ENCODE assay signal across 21 cellular contexts in genomic region chr9:126515001-126515872, GRCh38.
A peak's percentile ranks its signal among the peaks of the same experiment; 100 is the strongest.
DNase-seq lines count a peak whose midpoint lies in the region; ATAC-seq and TF ChIP-seq lines count a peak whose summit lies in the region.
"Had no signal": no experiment of that assay in that cellular context is flagged by ENCODE, and none has a peak within 500 bp of the region (broad histone marks: within the 10 kb centered on the region; RNA-seq: fewer than 3 reads in every experiment).

No MANE protein-coding gene starts in this region.

- H3K27ac Mint-ChIP-seq in naive B cell = peak overlapping the region in 1 of 6 donors; percentile 91
- H3K27ac Mint-ChIP-seq in stimulated activated effector memory CD8-positive, alpha-beta T cell treated with anti-CD3 and anti-CD28 coated beads, Interleukin-12 subunit alpha, Interleukin-12 subunit beta, amount 100 ng/mL, for 72 hours = peak overlapping the region; percentile 52
- H3K27ac Mint-ChIP-seq: activated CD4-positive, alpha-beta T cell treated with anti-CD3 and anti-CD28 coated beads for 36 hours had no signal

- no peak overlapping the region for H3K4me3 ChIP-seq in heart left ventricle
- H3K4me3 ChIP-seq: right lobe of liver, uterus had no signal

- no peaks in the 10 kb centered on the region for H3K36me3 ChIP-seq in heart left ventricle
- H3K36me3 ChIP-seq: right lobe of liver, uterus had no signal

- TF ChIP-seq POLR2A in heart left ventricle (IDR thresholded peaks at IDR 0.05) = no peak

- peaks cover 45 to 63% (median 51%) of the 10 kb centered on the region in 3 donors for H3K27me3 Mint-ChIP-seq in naive B cell

- no peaks in the 10 kb centered on the region for H3K36me3 Mint-ChIP-seq in naive B cell
- peaks cover 13% of the 10 kb centered on the region for H3K36me3 Mint-ChIP-seq in stimulated activated effector memory CD8-positive, alpha-beta T cell treated with anti-CD3 and anti-CD28 coated beads, Interleukin-12 subunit alpha, Interleukin-12 subunit beta, amount 100 ng/mL, for 72 hours

- H3K27ac ChIP-seq in heart left ventricle = no peak overlapping the region
- H3K27ac ChIP-seq: right lobe of liver, uterus had no signal

- 61 to 71% (median 63%) methylated on average over 24 to 27 of the region's 27 CpGs for WGBS in heart left ventricle, 4 donors

- DNase-seq in cardiac septum (ENCODE audit: low spot score) (peak; percentile 35), heart left ventricle (no peak), cerebellar cortex (ENCODE audit: low spot score) (peak; percentile 70), naive B cell (no peak), NCI-H2196 treated with DMSO at 0.1 percent for 48 hours (lab: John Stamatoyannopoulos, UW; ENCODE audit: unreplicated experiment) (no peak), glomerular visceral epithelial cell (ENCODE audit: extremely low spot score) (no peak)
- peak in 1 of 2 donors; percentile 54 for DNase-seq in stimulated activated effector memory CD8-positive, alpha-beta T cell treated with anti-CD3 and anti-CD28 coated beads, Interleukin-12 subunit alpha, Interleukin-12 subunit beta, amount 100 ng/mL, for 72 hours (ENCODE audit: low spot score in 2 of 2)
- DNase-seq: activated CD4-positive, alpha-beta T cell treated with anti-CD3 and anti-CD28 coated beads for 36 hours; activated effector memory CD4-positive, alpha-beta T cell treated with anti-CD3 and anti-CD28 coated beads, Interleukin-2, amount 50 U/mL, for 16 hours; effector CD8-positive, alpha-beta T cell; EL; head of caudate nucleus; NCI-H1092; NCI-H526 treated with DMSO at 0.1 percent for 48 hours; OCI-M1; right lobe of liver; SIG-M5; stimulated activated CD4-positive, alpha-beta T cell treated with anti-CD3 and anti-CD28 coated beads, Interleukin-1b, Interleukin-23, amount 100 ng/mL, for 48 hours; uterus had no signal

- no peaks in the 10 kb centered on the region for H3K9me3 Mint-ChIP-seq in naive B cell
- H3K9me3 Mint-ChIP-seq in stimulated activated effector memory CD8-positive, alpha-beta T cell treated with anti-CD3 and anti-CD28 coated beads, Interleukin-12 subunit alpha, Interleukin-12 subunit beta, amount 100 ng/mL, for 72 hours = no peaks in the 10 kb centered on the region
- H3K9me3 Mint-ChIP-seq: central memory CD8-positive, alpha-beta T cell had no signal

- ATAC-seq in heart left ventricle = no peak
- no peak for ATAC-seq in naive B cell (ENCODE audit: low read depth in 2 of 2)
- ATAC-seq in stimulated activated effector memory CD8-positive, alpha-beta T cell treated with anti-CD3 and anti-CD28 coated beads, Interleukin-12 subunit alpha, Interleukin-12 subunit beta, amount 100 ng/mL, for 72 hours = no peak
- no peak for ATAC-seq in GM18502 (IDR thresholded peaks at IDR 0.05; ENCODE audit: poor library complexity, unreplicated experiment)

- peak overlapping the region in 7 of 8 donors; percentile 22 to 78 (median 60) for H3K4me3 Mint-ChIP-seq in naive B cell
- H3K4me3 Mint-ChIP-seq in stimulated activated effector memory CD8-positive, alpha-beta T cell treated with anti-CD3 and anti-CD28 coated beads, Interleukin-12 subunit alpha, Interleukin-12 subunit beta, amount 100 ng/mL, for 72 hours = peak overlapping the region; percentile 14
- H3K4me3 Mint-ChIP-seq: activated CD4-positive, alpha-beta T cell treated with anti-CD3 and anti-CD28 coated beads for 36 hours had no signal

- intact Hi-C loops in cardiac septum (cut with DNase I) (loop anchor here (5.0 kb wide), 1 partner anchor 42 kb away; no protein-coding TSS in a partner anchor), heart left ventricle (cut with DNase I) (loop anchor here in 3 of 10 donors (2.0 to 5.0 kb wide), 2 partner anchors 37 to 44 kb away; no protein-coding TSS in a partner anchor)

- TF ChIP-seq CTCF in heart left ventricle (IDR thresholded peaks at IDR 0.05) = no peak

- peaks cover 22 to 81% (median 36%) of the 10 kb centered on the region in 9 donors for H3K27me3 ChIP-seq in heart left ventricle

- no peaks in the 10 kb centered on the region for H3K9me3 ChIP-seq in heart left ventricle
- H3K9me3 ChIP-seq: right lobe of liver, uterus had no signal

- H3K4me1 Mint-ChIP-seq in naive B cell = peaks cover 14 to 20% (median 18%) of the 10 kb centered on the region in 3 donors
- peaks cover 50% of the 10 kb centered on the region for H3K4me1 Mint-ChIP-seq in stimulated activated effector memory CD8-positive, alpha-beta T cell treated with anti-CD3 and anti-CD28 coated beads, Interleukin-12 subunit alpha, Interleukin-12 subunit beta, amount 100 ng/mL, for 72 hours

- peaks cover 0 to 34% (median 12%) of the 10 kb centered on the region in 12 donors for H3K4me1 ChIP-seq in heart left ventricle
- H3K4me1 ChIP-seq: uterus had no signal

Comparison
In these comparisons a context has a peak if more than half of its experiments do, and no peak if none do; other contexts are left out.
1. DNase-seq: peak in cardiac septum (single experiment) and cerebellar cortex (single experiment); none in heart left ventricle (0 of 5), naive B cell (single experiment), NCI-H2196 treated with DMSO at 0.1 percent for 48 hours (single experiment) and glomerular visceral epithelial cell (single experiment).